In the genomic region with DNA sequence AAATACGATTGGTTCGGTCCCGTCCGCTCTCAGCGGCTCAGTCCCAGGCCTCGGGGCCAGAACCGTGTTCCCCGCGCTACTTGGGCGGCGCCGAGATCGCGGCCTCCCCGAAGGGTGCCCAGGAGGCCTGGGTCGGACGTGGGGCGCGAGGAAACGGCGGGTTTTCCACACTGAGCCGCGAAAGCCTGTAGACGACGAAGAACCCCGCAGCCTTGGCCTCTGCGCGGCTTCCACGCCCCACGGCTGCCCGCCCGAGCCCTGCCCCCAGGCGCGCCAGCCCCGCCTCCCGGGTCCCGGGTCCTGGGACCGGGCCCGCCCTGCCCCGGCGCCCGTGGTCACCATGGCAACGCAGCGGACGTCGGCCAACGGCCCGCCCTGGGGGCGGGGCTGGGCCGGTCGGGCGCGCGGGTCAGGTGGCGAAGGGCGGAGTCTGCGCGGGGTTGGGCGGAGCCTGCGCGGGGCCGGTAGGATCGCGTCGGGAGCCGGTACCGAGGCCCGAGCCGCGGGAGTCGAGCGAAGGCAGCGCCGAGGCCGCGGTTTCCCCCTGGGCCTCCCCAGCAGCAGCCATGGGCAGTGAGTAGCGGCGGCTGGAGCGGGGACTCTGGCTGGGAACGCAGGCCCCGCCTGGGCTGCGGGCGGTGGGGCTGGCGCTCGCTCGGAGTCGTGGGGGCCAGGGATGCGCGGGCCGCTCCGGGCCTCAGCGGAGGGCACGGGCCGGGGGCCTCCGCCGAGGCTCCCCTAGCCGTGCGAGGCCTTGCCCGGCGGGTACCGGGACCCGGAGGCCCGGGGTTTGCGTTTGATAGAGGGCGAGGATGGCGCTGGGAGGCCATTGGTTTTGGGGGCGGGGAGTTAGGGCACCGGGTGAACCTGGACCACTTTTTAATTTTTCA, we compare ENCODE assay signal across 8 cellular contexts. TPM values are rescaled to one million over a fixed set of nuclear protein-coding genes. Genes with fewer than 3 reads are reported as not detected.
DNase-seq lines count a peak whose midpoint lies in the region; ATAC-seq and TF ChIP-seq lines count a peak whose summit lies in the region.

TSS of gene SEC61A2 (plus strand) at position 456 of the 890 bp plus-strand sequence. CDS start at position 567, 111 bp downstream.

- H3K4me1 ChIP-seq in CD8-positive, alpha-beta memory T cell (ENCODE audit: insufficient read depth, low read length) = peaks cover 8% of the 10 kb centered on the region
- no peaks in the 10 kb centered on the region for H3K4me1 ChIP-seq in effector memory CD4-positive, alpha-beta T cell (ENCODE audit: control insufficient read depth, insufficient read depth, low read length, poor library complexity, severe bottlenecking)
- no peaks in the 10 kb centered on the region for H3K4me1 ChIP-seq in mesendoderm (ENCODE audit: control insufficient read depth, low read depth, low read length)

- H3K4ac ChIP-seq in mesendoderm (ENCODE audit: low read depth, low read length) = no peak within 1 kb of the TSS

- peak within 1 kb of the TSS; percentile 99 for H3K56ac ChIP-seq in mesendoderm (ENCODE audit: low read length)

- no peaks in the 10 kb centered on the region for H3K79me1 ChIP-seq in mesendoderm (ENCODE audit: low read length)

- no peak within 1 kb of the TSS for H4K5ac ChIP-seq in mesendoderm (ENCODE audit: low read length)

- no peak within 1 kb of the TSS for H2BK15ac ChIP-seq in mesendoderm (replicated peaks; ENCODE audit: low read depth)

- peak within 1 kb of the TSS; percentile 89 to 96 (median 91) for H3K4me3 Mint-ChIP-seq in CD8-positive, alpha-beta memory T cell

- H3K4me1 Mint-ChIP-seq in CD8-positive, alpha-beta memory T cell = peaks cover 15 to 29% (median 29%) of the 10 kb centered on the region in 3 donors

- no peaks in the 10 kb centered on the region for H3K27me3 ChIP-seq in CD8-positive, alpha-beta memory T cell (ENCODE audit: insufficient read depth, low read length, poor library complexity, severe bottlenecking)
- H3K27me3 ChIP-seq in HL-60 (ENCODE audit: insufficient read depth, poor library complexity, severe bottlenecking) (no peaks in the 10 kb centered on the region), mesendoderm (ENCODE audit: insufficient read depth, low read length, poor library complexity) (no peaks in the 10 kb centered on the region)
- no peaks in the 10 kb centered on the region for H3K27me3 ChIP-seq in effector memory CD4-positive, alpha-beta T cell (replicated peaks; ENCODE audit: control insufficient read depth, insufficient read depth, low read length, poor library complexity, severe bottlenecking)

- peak; percentile 86 for ATAC-seq in GM19463 (IDR thresholded peaks at IDR 0.05; ENCODE audit: unreplicated experiment)

- peak within 1 kb of the TSS; percentile 45 for H3K23ac ChIP-seq in mesendoderm (ENCODE audit: low read length)

- CTCF ChIA-PET in CD8-positive, alpha-beta memory T cell (lab: Charles Lee) = interaction anchor here (1.4 to 1.6 kb wide), 3 partner anchors 11 to 86 kb away, joined by 3 to 4 read pairs (median 3); no protein-coding TSS in a partner anchor
- CTCF ChIA-PET in activated CD8-positive, alpha-beta memory T cell treated with anti-CD3 and anti-CD28 coated beads for 36 hours (lab: Charles Lee) = interaction anchor here (1.0 to 1.4 kb wide), 4 partner anchors 10 to 86 kb away, joined by 3 to 7 read pairs (median 3); partner anchors contain the start of genes NUDT5 and UPF2

- H3K9me3 Mint-ChIP-seq in CD8-positive, alpha-beta memory T cell = no peaks in the 10 kb centered on the region

- DNase-seq in CD8-positive, alpha-beta memory T cell = peak; percentile 97 to 99 (median 98)
- DNase-seq in HL-60 (ENCODE audit: low read depth in 1 of 2, low spot score in 1 of 2) = peak; percentile 49 to 79
- peak; percentile 75 for DNase-seq in NK-92 (lab: John Stamatoyannopoulos, UW; ENCODE audit: unreplicated experiment)
- DNase-seq in effector memory CD4-positive, alpha-beta T cell = peak; percentile 95 to 98 (median 97)
- peak; percentile 95 for DNase-seq in mesendoderm
- peak; percentile 97 for DNase-seq in stimulated activated CD8-positive, alpha-beta memory T cell treated with anti-CD3 and anti-CD28 coated beads, Interleukin-12 subunit alpha, Interleukin-12 subunit beta, amount 100 ng/mL, for 4 hours (ENCODE audit: low read depth)

- H2BK5ac ChIP-seq in mesendoderm (ENCODE audit: low read length) = peak within 1 kb of the TSS; percentile 70

- H3K9me3 ChIP-seq in CD8-positive, alpha-beta memory T cell (ENCODE audit: low read length) = no peaks in the 10 kb centered on the region
- no peaks in the 10 kb centered on the region for H3K9me3 ChIP-seq in effector memory CD4-positive, alpha-beta T cell (ENCODE audit: control insufficient read depth, low read length)

- H3K79me2 ChIP-seq in mesendoderm (ENCODE audit: control insufficient read depth, insufficient read depth, low read length) = no peaks in the 10 kb centered on the region

- H3K36me3 Mint-ChIP-seq in CD8-positive, alpha-beta memory T cell = peaks cover 0 to 17% (median 0%) of the 10 kb centered on the region in 3 donors

- no peak within 1 kb of the TSS for H2AK5ac ChIP-seq in mesendoderm (ENCODE audit: low read length)

- H3K36me3 ChIP-seq in CD8-positive, alpha-beta memory T cell (ENCODE audit: insufficient read depth, low read length) = no peaks in the 10 kb centered on the region
- peaks cover 9% of the 10 kb centered on the region for H3K36me3 ChIP-seq in effector memory CD4-positive, alpha-beta T cell (ENCODE audit: control insufficient read depth, insufficient read depth, low read length)
- no peaks in the 10 kb centered on the region for H3K36me3 ChIP-seq in mesendoderm (ENCODE audit: control insufficient read depth, insufficient read depth, low read length)

- TF ChIP-seq CTCF in HL-60 (IDR thresholded peaks at IDR 0.05; ENCODE audit: insufficient read depth, low read length) = no peak

- peak within 1 kb of the TSS; percentile 79 for H3K27ac ChIP-seq in CD8-positive, alpha-beta memory T cell (ENCODE audit: low read depth, low read length)
- H3K27ac ChIP-seq in HL-60 (replicated peaks) (peak within 1 kb of the TSS; percentile 85), mesendoderm (ENCODE audit: low read depth, low read length) (peak within 1 kb of the TSS; percentile 85)
- peak within 1 kb of the TSS; percentile 93 for H3K27ac ChIP-seq in effector memory CD4-positive, alpha-beta T cell (ENCODE audit: insufficient read depth, low read length, poor library complexity, severe bottlenecking)

- WGBS in mesendoderm (ENCODE audit: extremely low coverage, insufficient coverage, low lambda C conversion rate) = no CpG with 5 or more reads among the region's 108 CpGs

- H3K4me2 ChIP-seq in mesendoderm (ENCODE audit: low read length) = peak within 1 kb of the TSS; percentile 79

- no peak within 1 kb of the TSS for H4K8ac ChIP-seq in mesendoderm (ENCODE audit: low read depth, low read length)

- H3K27me3 Mint-ChIP-seq in CD8-positive, alpha-beta memory T cell = peaks cover 0 to 2% of the 10 kb centered on the region in 2 donors

- POLR2A ChIA-PET in CD8-positive, alpha-beta memory T cell (lab: Charles Lee) = interaction anchor here (0.7 to 1.2 kb wide), 3 partner anchors 59 to 86 kb away, joined by 3 to 6 read pairs (median 5); partner anchors contain the start of genes CDC123, NUDT5 and UPF2
- POLR2A ChIA-PET in activated CD8-positive, alpha-beta memory T cell treated with anti-CD3 and anti-CD28 coated beads for 36 hours (lab: Charles Lee) = no interaction called here

- H3K9ac ChIP-seq in mesendoderm (ENCODE audit: low read length) = peak within 1 kb of the TSS; percentile 93

- H3K4me3 ChIP-seq in CD8-positive, alpha-beta memory T cell (ENCODE audit: low read length) = peak within 1 kb of the TSS; percentile 62
- H3K4me3 ChIP-seq in HL-60 (replicated peaks; ENCODE audit: insufficient read depth, low read length) = peak within 1 kb of the TSS; percentile 77
- H3K4me3 ChIP-seq in effector memory CD4-positive, alpha-beta T cell (ENCODE audit: insufficient read depth, low read depth, low read length, poor library complexity, severe bottlenecking) = peak within 1 kb of the TSS; percentile 90
- peak within 1 kb of the TSS; percentile 65 for H3K4me3 ChIP-seq in mesendoderm (ENCODE audit: low read length)

- H3K27ac Mint-ChIP-seq in CD8-positive, alpha-beta memory T cell = peak within 1 kb of the TSS; percentile 83 to 95 (median 90)

- peak within 1 kb of the TSS; percentile 64 for H3K18ac ChIP-seq in mesendoderm (ENCODE audit: low read length)

- no peak within 1 kb of the TSS for H2BK120ac ChIP-seq in mesendoderm (ENCODE audit: low read depth, low read length)

RNA-seq across cellular contexts. Expression of gene SEC61A2, which starts in this region (rescaled TPM):
- total RNA-seq in CD8-positive, alpha-beta memory T cell = 10 to 100 TPM; 12.5 to 13.6 TPM
- 2.5 TPM for polyA plus RNA-seq in CD8-positive, alpha-beta memory T cell
- 10 to 100 TPM; 12.0 to 13.4 TPM for total RNA-seq in activated CD8-positive, alpha-beta memory T cell treated with anti-CD3 and anti-CD28 coated beads for 36 hours
- 8.9 TPM for polyA plus RNA-seq in mesendoderm (2013, experiment 1 of 2)
- polyA plus RNA-seq in mesendoderm (2013, experiment 2 of 2) = 9.5 TPM

Comparison
In these comparisons a context has a peak if more than half of its experiments do, and no peak if none do; other contexts are left out.
1. Peak in every context shown above with its lines: DNase-seq, ATAC-seq, H3K4me3 ChIP-seq and H3K27ac ChIP-seq.